23 cellular contexts compared by ENCODE assay signal in genomic region chr14:24260780-24261157, GRCh38. TPM values are rescaled to one million over a fixed set of nuclear protein-coding genes. Genes with fewer than 3 reads are reported as not detected.
DNase-seq lines count a peak whose midpoint lies in the region; ATAC-seq, FAIRE-seq and TF ChIP-seq lines count a peak whose summit lies in the region.
"Had no signal": no experiment of that assay in that cellular context is flagged by ENCODE, and none has a peak within 500 bp of the region (broad histone marks: within the 10 kb centered on the region; RNA-seq: fewer than 3 reads in every experiment).

No MANE protein-coding gene starts in this region.

- dilution Hi-C loops in IMR-90 (cut with HindIII; ENCODE audit: low sequenced_read_pairs, unreplicated experiment): no loop called here

- RAD21 ChIA-PET in GM12878 (lab: Charles Lee; ENCODE audit: unreplicated experiment): no interaction called here

- POLR2A ChIA-PET in IMR-90 (lab: Charles Lee; ENCODE audit: unreplicated experiment): no interaction called here
- POLR2A ChIA-PET in GM12878 (lab: Charles Lee): no interaction called here

- no peaks in the 10 kb centered on the region for H3K79me2 ChIP-seq in GM12878 (ENCODE audit: control insufficient read depth, insufficient read depth, low read length)

- H3K27me3 ChIP-seq in IMR-90 (ENCODE audit: control insufficient read depth, insufficient read depth, low read length) (no peaks in the 10 kb centered on the region), GM12878 (replicated peaks in 1 of 2; ENCODE audit: control insufficient read depth in 2 of 2, insufficient read depth in 2 of 2, low read length in 1 of 2) (no peaks in the 10 kb centered on the region), neuronal stem cell (ENCODE audit: control insufficient read depth in 3 of 3, insufficient read depth in 3 of 3, low read depth in 1 of 3, low read length in 3 of 3) (no peaks in the 10 kb centered on the region)

- H3K56ac ChIP-seq in IMR-90 (ENCODE audit: extremely low read depth, insufficient read depth, low read length): no peak overlapping the region

- WGBS in IMR-90 (ENCODE audit: extremely low coverage in 2 of 2, insufficient read length in 1 of 2), 2 experiments: 83% methylated on average over 1 of the region's 4 CpGs; no CpG with 5 or more reads in 1 of the 2 experiments
- 78% methylated on average over 4 of the region's 4 CpGs for WGBS in GM12878 (ENCODE audit: insufficient coverage, insufficient replicate concordance, low lambda C conversion rate, missing lambda C conversion rate)
- WGBS in neuronal stem cell (ENCODE audit: extremely low coverage in 2 of 2, insufficient read length in 2 of 2, insufficient replicate concordance in 1 of 2), 2 donors: no CpG with 5 or more reads among the region's 4 CpGs

- H2BK20ac ChIP-seq in IMR-90 (ENCODE audit: low read depth, low read length): no peak overlapping the region

- DNase-seq in IMR-90: no peak
- DNase-seq in GM12878 (ENCODE audit: low read depth, low spot score): no peak
- DNase-seq in epithelial cell of prostate (ENCODE audit: low read depth, low spot score): no peak
- DNase-seq in neuronal stem cell (ENCODE audit: low spot score): no peak
- DNase-seq in NCI-H128 (lab: John Stamatoyannopoulos, UW; ENCODE audit: unreplicated experiment): no peak
- DNase-seq in COR-L47 (lab: John Stamatoyannopoulos, UW): no peak
- DNase-seq in iPS-NIHi11 (ENCODE audit: low spot score): no peak
- DNase-seq: CD4-positive, CD25-positive, alpha-beta regulatory T cell; DMS79; MM.1S; NCI-H1048; NCI-H146; NCI-H2029; NCI-H226; NCI-H510A treated with DMSO at 0.1 percent for 48 hours; NCI-H748 treated with DMSO at 0.1 percent for 48 hours; PC-9; RPMI8226; SIG-M5 had no signal

- H3K4me1 ChIP-seq in IMR-90 (ENCODE audit: control insufficient read depth, insufficient read depth, low read length): peaks cover 8% of the 10 kb centered on the region
- H3K4me1 ChIP-seq in GM12878 (ENCODE audit: control insufficient read depth, insufficient read depth, low read length): no peaks in the 10 kb centered on the region
- no peaks in the 10 kb centered on the region for H3K4me1 ChIP-seq in neuronal stem cell (ENCODE audit: control insufficient read depth in 2 of 2, insufficient read depth in 1 of 2, low read depth in 1 of 2, low read length in 2 of 2)

- H3K4me2 ChIP-seq in IMR-90 (ENCODE audit: low read depth, low read length) (no peak overlapping the region), GM12878 (ENCODE audit: control insufficient read depth, insufficient read depth) (no peak overlapping the region), neuronal stem cell (ENCODE audit: insufficient read depth, low read length, poor library complexity, severe bottlenecking) (no peak overlapping the region)
- H3K4me2 ChIP-seq: A549, PC-9 had no signal

- H3K4me3 Mint-ChIP-seq in activated T-helper 17 cell treated with anti-CD3 and anti-CD28 coated beads, Interleukin-2, amount 50 U/mL, for 72 hours: no peak overlapping the region
- H3K4me3 Mint-ChIP-seq: CD4-positive, CD25-positive, alpha-beta regulatory T cell had no signal

- H2AK5ac ChIP-seq in IMR-90 (ENCODE audit: low read depth, low read length) (no peak overlapping the region), neuronal stem cell (ENCODE audit: low read depth, low read length) (no peak overlapping the region)

- H3K36me3 Mint-ChIP-seq in activated T-helper 17 cell treated with anti-CD3 and anti-CD28 coated beads, Interleukin-2, amount 50 U/mL, for 72 hours (ENCODE audit: low read depth): peaks cover 9% of the 10 kb centered on the region

- no peaks in the 10 kb centered on the region for H3K9me3 ChIP-seq in IMR-90 (ENCODE audit: control insufficient read depth, insufficient read depth, low read length)
- no peaks in the 10 kb centered on the region for H3K9me3 ChIP-seq in GM12878 (replicated peaks; ENCODE audit: control insufficient read depth, insufficient read depth, low read length)
- no peaks in the 10 kb centered on the region for H3K9me3 ChIP-seq in neuronal stem cell (replicated peaks in 1 of 2; ENCODE audit: control insufficient read depth in 2 of 2, insufficient read depth in 1 of 2, low read depth in 1 of 2, low read length in 2 of 2)
- H3K9me3 ChIP-seq: A549 had no signal

- H3K14ac ChIP-seq in IMR-90 (replicated peaks; ENCODE audit: low read depth, low read length): no peak overlapping the region
- H3K14ac ChIP-seq in neuronal stem cell (ENCODE audit: low read length): no peak overlapping the region

- H3K18ac ChIP-seq in IMR-90 (ENCODE audit: low read depth, low read length) (no peak overlapping the region), neuronal stem cell (ENCODE audit: low read length) (no peak overlapping the region)

- H2AFZ ChIP-seq in IMR-90 (replicated peaks; ENCODE audit: low read length, poor library complexity) (no peak overlapping the region), GM12878 (ENCODE audit: control insufficient read depth, low read depth, low read length) (no peak overlapping the region), neuronal stem cell (ENCODE audit: low read length) (no peak overlapping the region)
- H2AFZ ChIP-seq: PC-9 had no signal

- no peak overlapping the region for H3K4me3 ChIP-seq in IMR-90 (ENCODE audit: insufficient read depth, low read depth, low read length)
- H3K4me3 ChIP-seq in GM12878: no peak overlapping the region
- H3K4me3 ChIP-seq in neuronal stem cell (ENCODE audit: low read length in 2 of 2): peak overlapping the region in 1 of 2 donors; percentile 16
- H3K4me3 ChIP-seq: A549, K562, PC-9 had no signal

- H3K36me3 ChIP-seq in IMR-90 (ENCODE audit: control insufficient read depth, insufficient read depth, low read length): peaks cover 4% of the 10 kb centered on the region; the same call in 1 of the 2 replicates
- no peaks in the 10 kb centered on the region; a peak in 2 of 4 replicates for H3K36me3 ChIP-seq in GM12878 (ENCODE audit: control insufficient read depth in 2 of 2, insufficient read depth in 2 of 2, low read length in 1 of 2)
- H3K36me3 ChIP-seq in neuronal stem cell (replicated peaks in 1 of 2; ENCODE audit: control insufficient read depth in 2 of 2, insufficient read depth in 2 of 2, low read length in 2 of 2): no peaks in the 10 kb centered on the region

- H4K5ac ChIP-seq in IMR-90 (ENCODE audit: low read depth, low read length): no peak overlapping the region

- H4K91ac ChIP-seq in IMR-90 (ENCODE audit: insufficient read depth, low read depth, low read length) (no peak overlapping the region), neuronal stem cell (ENCODE audit: low read depth, low read length, poor library complexity) (no peak overlapping the region)

- in situ Hi-C loops in IMR-90 (cut with MboI; ENCODE audit: low sequenced_read_pairs): no loop called here
- in situ Hi-C loops in GM12878 (cut with MboI): no loop called here

- H3K23ac ChIP-seq in IMR-90 (ENCODE audit: low read depth, low read length) (no peak overlapping the region; the same call in 1 of the 2 replicates), neuronal stem cell (ENCODE audit: low read depth, low read length, poor library complexity) (no peak overlapping the region)

- CTCF ChIA-PET in IMR-90 (lab: Yijun Ruan, JAX) (no interaction called here), GM12878 (lab: Yijun Ruan, JAX) (interaction anchor here (0.9 to 1.3 kb wide), 2 partner anchors 18 to 47 kb away, joined by 3 to 4 read pairs; partner anchors contain the start of gene CIDEB)

- no peak overlapping the region for H3K9ac ChIP-seq in IMR-90 (ENCODE audit: low read depth, low read length)
- H3K9ac ChIP-seq in GM12878 (ENCODE audit: control insufficient read depth, insufficient read depth, low read length): no peak overlapping the region
- peak overlapping the region; percentile 9 for H3K9ac ChIP-seq in neuronal stem cell (ENCODE audit: low read depth, low read length, poor library complexity)

- H3K4me1 Mint-ChIP-seq in activated T-helper 17 cell treated with anti-CD3 and anti-CD28 coated beads, Interleukin-2, amount 50 U/mL, for 72 hours: no peaks in the 10 kb centered on the region

- H3K79me1 ChIP-seq in IMR-90 (ENCODE audit: low read depth in 1 of 2, low read length in 2 of 2): peaks cover 0 to 2% of the 10 kb centered on the region in 2 experiments; a peak in 1 of 4 replicates
- H3K79me1 ChIP-seq in neuronal stem cell (ENCODE audit: low read depth, low read length): no peaks in the 10 kb centered on the region

- no peak for TF ChIP-seq EP300 in GM12878 (IDR thresholded peaks at IDR 0.05; ENCODE audit: borderline replicate concordance in 1 of 2, control insufficient read depth in 1 of 2, low read depth in 2 of 2, low read length in 2 of 2)

- intact Hi-C loops in IMR-90 (cut with micrococcal nuclease) (no loop called here), GM12878 (cut with micrococcal nuclease; ENCODE audit: unreplicated experiment) (no loop called here)

- TF ChIP-seq CTCF in IMR-90 (conservative IDR thresholded peaks at IDR 0.05; ENCODE audit: low read depth, low read length): no peak
- TF ChIP-seq CTCF in GM12878 (IDR thresholded peaks at IDR 0.05 in 2 of 3, conservative IDR thresholded peaks at IDR 0.05 in 1 of 3; ENCODE audit: control insufficient read depth in 2 of 3, extremely low read depth in 1 of 3, insufficient read depth in 1 of 3, low read depth in 3 of 3, low read length in 3 of 3): no peak

- no peaks in the 10 kb centered on the region for H4K20me1 ChIP-seq in IMR-90 (ENCODE audit: insufficient read depth, low read length)
- no peaks in the 10 kb centered on the region for H4K20me1 ChIP-seq in GM12878 (ENCODE audit: control insufficient read depth, insufficient read depth)

- H3K27me3 Mint-ChIP-seq in activated T-helper 17 cell treated with anti-CD3 and anti-CD28 coated beads, Interleukin-2, amount 50 U/mL, for 72 hours: no peaks in the 10 kb centered on the region
- H3K27me3 Mint-ChIP-seq: CD4-positive, CD25-positive, alpha-beta regulatory T cell had no signal

- FAIRE-seq in GM12878 (lab: Jason Lieb, UNC): no peak
- FAIRE-seq: A549, H54, K562 had no signal

- peaks cover 16% of the 10 kb centered on the region; the same call in 1 of the 2 replicates for H3K9me1 ChIP-seq in IMR-90 (ENCODE audit: insufficient read depth, low read length)

- H2BK120ac ChIP-seq in IMR-90 (ENCODE audit: low read depth, low read length) (no peak overlapping the region), neuronal stem cell (ENCODE audit: low read depth, low read length) (no peak overlapping the region)

- no peak overlapping the region for H3K27ac Mint-ChIP-seq in activated T-helper 17 cell treated with anti-CD3 and anti-CD28 coated beads, Interleukin-2, amount 50 U/mL, for 72 hours

- no peak overlapping the region for H2BK5ac ChIP-seq in IMR-90 (ENCODE audit: low read depth, low read length, poor library complexity, severe bottlenecking)
- no peak overlapping the region for H2BK5ac ChIP-seq in neuronal stem cell (ENCODE audit: low read length)

- peak overlapping the region; percentile 42 for H2AK9ac ChIP-seq in IMR-90 (replicated peaks; ENCODE audit: low read depth, low read length, poor library complexity)

- H3K9me3 Mint-ChIP-seq in activated T-helper 17 cell treated with anti-CD3 and anti-CD28 coated beads, Interleukin-2, amount 50 U/mL, for 72 hours: no peaks in the 10 kb centered on the region
- H3K9me3 Mint-ChIP-seq: CD4-positive, CD25-positive, alpha-beta regulatory T cell had no signal

- ATAC-seq in IMR-90 (ENCODE audit: low read depth): no peak
- peak; percentile 13; the same call in 1 of the 3 replicates for ATAC-seq in GM12878
- no peak for ATAC-seq in activated T-helper 17 cell treated with anti-CD3 and anti-CD28 coated beads, Interleukin-2, amount 50 U/mL, for 72 hours (replicated peaks)
- ATAC-seq: A549, K562 had no signal

- no peak for TF ChIP-seq RAD21 in IMR-90 (IDR thresholded peaks at IDR 0.05; ENCODE audit: low read length)
- TF ChIP-seq RAD21 in GM12878 (IDR thresholded peaks at IDR 0.05; ENCODE audit: insufficient read depth, low read depth, low read length): no peak

- no TSS peak for BruUV-seq in IMR-90 (replicated peaks; lab: Mats Ljungman, UMichigan)
- BruUV-seq in GM12878 (replicated peaks; lab: Mats Ljungman, UMichigan): no TSS peak

- no peak overlapping the region for H2BK12ac ChIP-seq in neuronal stem cell (ENCODE audit: low read length)

- TF ChIP-seq POLR2A in IMR-90 (IDR thresholded peaks at IDR 0.05; ENCODE audit: low read depth, low read length) (no peak), GM12878 (IDR thresholded peaks at IDR 0.05; ENCODE audit: low read depth, low read length) (no peak)

- no peak overlapping the region for H2BK15ac ChIP-seq in IMR-90 (ENCODE audit: low read depth, low read length)
- H2BK15ac ChIP-seq in neuronal stem cell (ENCODE audit: low read length): no peak overlapping the region

- H3K4ac ChIP-seq in IMR-90 (ENCODE audit: low read depth, low read length) (no peak overlapping the region), neuronal stem cell (ENCODE audit: low read length) (no peak overlapping the region)

- no peak overlapping the region for H3K27ac ChIP-seq in IMR-90 (ENCODE audit: insufficient read depth, low read length)
- H3K27ac ChIP-seq in GM12878 (ENCODE audit: control insufficient read depth, insufficient read depth): no peak overlapping the region
- H3K27ac ChIP-seq in epithelial cell of prostate: peak overlapping the region; percentile 92
- H3K27ac ChIP-seq in neuronal stem cell (replicated peaks; ENCODE audit: low read length): no peak overlapping the region
- H3K27ac ChIP-seq: A549, PC-9 had no signal

- SMC1A ChIA-PET in GM12878 (lab: Charles Lee; ENCODE audit: uncharacterized antibody, unreplicated experiment): interaction anchor here (0.9 kb wide), 1 partner anchor 13 kb away, joined by 3 read pairs; no protein-coding TSS in a partner anchor

- H4K8ac ChIP-seq in IMR-90 (ENCODE audit: low read depth in 2 of 2, low read length in 2 of 2) (no peak overlapping the region), neuronal stem cell (ENCODE audit: low read depth, low read length) (no peak overlapping the region)

RNA-seq across cellular contexts. Expression of gene TGM1, which starts 2.2 kb away (rescaled TPM):
- total RNA-seq in IMR-90 (2012; rRNA removed) (0.56 and 0.72 TPM in 2 replicates), GM12878 (2014; rRNA removed) (3.5 and 4.8 TPM in 2 replicates), GM12878 (2014; rRNA removed; fragmentation: Illumina TruSeq; extraction: Trizol) (1.6 and 1.7 TPM in 2 replicates), GM12878 (2021) (4.6 and 5.9 TPM in 2 replicates)
- polyA plus RNA-seq in IMR-90 (2012; rRNA removed) (2.7 and 3.3 TPM in 2 replicates), GM12878 (2011; rRNA removed) (1.3 and 1.9 TPM in 2 replicates), GM12878 (2014; fragmentation: Illumina TruSeq; extraction: Trizol) (0.79 and 3.9 TPM in 2 replicates), GM12878 (2014; fragmentation: Nextera tagmentation; extraction: Ambion mirVana) (under 1 TPM; 0.05 to 0.18 TPM), GM12878 (2014; rRNA removed) (4.4 and 6.0 TPM in 2 replicates), GM12878 (2016; fragmentation: Nextera tagmentation; extraction: Ambion mirVana) (1 to 10 TPM in 1 of 2 experiments, under 1 TPM in 1; 0.63 to 1.3 TPM)
- polyA plus RNA-seq in IMR-90 (2012; cell fraction: cytosol; rRNA removed): 0.45 and 1.3 TPM in 2 replicates
- 7.9 and 21.3 TPM in 2 replicates for polyA plus RNA-seq in IMR-90 (2012; cell fraction: nucleus; rRNA removed; ENCODE audit: low replicate concordance)
- total RNA-seq in GM12878 (2013; cell fraction: nucleolus; rRNA removed): 9.3 and 14.5 TPM in 2 replicates
- 0.51 TPM for polyA plus RNA-seq in GM12878 (2011; ENCODE audit: low read depth)
- polyA plus RNA-seq in GM12878 (2011; cell fraction: cytosol; rRNA removed): 2.4 and 2.9 TPM in 2 replicates
- polyA plus RNA-seq in GM12878 (2011; cell fraction: nucleus; rRNA removed): 32.9 and 37.2 TPM in 2 replicates
- 1.3 and 2.1 TPM in 2 replicates for polyA plus RNA-seq in GM12878 (2012)
- 1.0 and 6.7 TPM in 2 replicates for polyA minus RNA-seq in GM12878 (2011; rRNA and poly(A)+ RNA removed)
- 4.1 TPM in 1 of 2 replicates, not detected in the other for polyA minus RNA-seq in GM12878 (2011; cell fraction: cytosol; rRNA and poly(A)+ RNA removed)
- polyA minus RNA-seq in GM12878 (2011; cell fraction: nucleus; rRNA and poly(A)+ RNA removed): 6.8 and 14.7 TPM in 2 replicates
- polyA plus RNA-seq in neuronal stem cell (2013, experiment 1 of 2): 2.2 TPM
- 2.3 TPM for polyA plus RNA-seq in neuronal stem cell (2013, experiment 2 of 2)
- 10 to 100 TPM; 16.1 to 18.2 TPM for total RNA-seq in activated T-helper 17 cell treated with anti-CD3 and anti-CD28 coated beads, Interleukin-2, amount 50 U/mL, for 72 hours
- polyA plus RNA-seq: CD4-positive, CD25-positive, alpha-beta regulatory T cell had no signal

RNA-seq across cellular contexts. Expression of gene RABGGTA, which starts 10.6 kb away (rescaled TPM):
- total RNA-seq in IMR-90 (2012; rRNA removed): 25.6 and 27.2 TPM in 2 replicates
- 55.6 and 64.0 TPM in 2 replicates for polyA plus RNA-seq in IMR-90 (2012; rRNA removed)
- 37.7 and 48.7 TPM in 2 replicates for polyA plus RNA-seq in IMR-90 (2012; cell fraction: cytosol; rRNA removed)
- polyA plus RNA-seq in IMR-90 (2012; cell fraction: nucleus; rRNA removed; ENCODE audit: low replicate concordance): 158 and 347 TPM in 2 replicates
- total RNA-seq in GM12878 (2013; cell fraction: nucleolus; rRNA removed): 79.2 and 89.2 TPM in 2 replicates
- total RNA-seq in GM12878 (2014; rRNA removed): 54.1 and 55.7 TPM in 2 replicates
- 19.1 and 20.2 TPM in 2 replicates for total RNA-seq in GM12878 (2014; rRNA removed; fragmentation: Illumina TruSeq; extraction: Trizol)
- 54.4 and 59.1 TPM in 2 replicates for total RNA-seq in GM12878 (2021)
- polyA plus RNA-seq in GM12878 (2011; ENCODE audit: low read depth): 47.3 TPM
- 15.8 and 37.5 TPM in 2 replicates for polyA plus RNA-seq in GM12878 (2011; rRNA removed)
- 61.6 and 68.3 TPM in 2 replicates for polyA plus RNA-seq in GM12878 (2011; cell fraction: cytosol; rRNA removed)
- 400 and 440 TPM in 2 replicates for polyA plus RNA-seq in GM12878 (2011; cell fraction: nucleus; rRNA removed)
- polyA plus RNA-seq in GM12878 (2012): 43.8 and 44.9 TPM in 2 replicates
- polyA plus RNA-seq in GM12878 (2014; fragmentation: Illumina TruSeq; extraction: Trizol): 18.4 and 35.6 TPM in 2 replicates
- polyA plus RNA-seq in GM12878 (2014; fragmentation: Nextera tagmentation; extraction: Ambion mirVana): 10 to 100 TPM; 38.2 to 38.6 TPM
- polyA plus RNA-seq in GM12878 (2014; rRNA removed): 55.1 and 59.8 TPM in 2 replicates
- polyA plus RNA-seq in GM12878 (2016; fragmentation: Nextera tagmentation; extraction: Ambion mirVana): 10 to 100 TPM; 69.5 to 75.6 TPM
- 62.7 and 113 TPM in 2 replicates for polyA minus RNA-seq in GM12878 (2011; rRNA and poly(A)+ RNA removed)
- polyA minus RNA-seq in GM12878 (2011; cell fraction: cytosol; rRNA and poly(A)+ RNA removed): 22.2 and 29.2 TPM in 2 replicates
- 119 and 166 TPM in 2 replicates for polyA minus RNA-seq in GM12878 (2011; cell fraction: nucleus; rRNA and poly(A)+ RNA removed)
- 21.6 TPM for polyA plus RNA-seq in neuronal stem cell (2013, experiment 1 of 2)
- 20.2 TPM for polyA plus RNA-seq in neuronal stem cell (2013, experiment 2 of 2)
- total RNA-seq in activated T-helper 17 cell treated with anti-CD3 and anti-CD28 coated beads, Interleukin-2, amount 50 U/mL, for 72 hours: 10 to 100 TPM; 61.0 to 68.3 TPM

RNA-seq across cellular contexts. Expression of gene TINF2, which starts 18.3 kb away (rescaled TPM):
- total RNA-seq in IMR-90 (2012; rRNA removed) (21.1 and 26.9 TPM in 2 replicates), GM12878 (2014; rRNA removed) (50.9 and 52.5 TPM in 2 replicates), GM12878 (2014; rRNA removed; fragmentation: Illumina TruSeq; extraction: Trizol) (56.5 and 57.9 TPM in 2 replicates), GM12878 (2021) (66.6 and 69.5 TPM in 2 replicates)
- polyA plus RNA-seq in IMR-90 (2012; rRNA removed) (30.0 and 33.0 TPM in 2 replicates), GM12878 (2011; rRNA removed) (47.5 and 55.8 TPM in 2 replicates), GM12878 (2014; fragmentation: Illumina TruSeq; extraction: Trizol) (71.1 and 71.8 TPM in 2 replicates), GM12878 (2014; fragmentation: Nextera tagmentation; extraction: Ambion mirVana) (10 to 100 TPM; 27.8 to 58.8 TPM), GM12878 (2014; rRNA removed) (46.8 and 48.9 TPM in 2 replicates), GM12878 (2016; fragmentation: Nextera tagmentation; extraction: Ambion mirVana) (10 to 100 TPM; 77.2 to 77.8 TPM)
- polyA plus RNA-seq in IMR-90 (2012; cell fraction: cytosol; rRNA removed): 18.0 and 22.6 TPM in 2 replicates
- 25.3 and 36.7 TPM in 2 replicates for polyA plus RNA-seq in IMR-90 (2012; cell fraction: nucleus; rRNA removed; ENCODE audit: low replicate concordance)
- 41.1 and 41.5 TPM in 2 replicates for total RNA-seq in GM12878 (2013; cell fraction: nucleolus; rRNA removed)
- polyA plus RNA-seq in GM12878 (2011; ENCODE audit: low read depth): 29.7 TPM
- polyA plus RNA-seq in GM12878 (2011; cell fraction: cytosol; rRNA removed): 39.2 and 41.2 TPM in 2 replicates
- 62.9 and 84.5 TPM in 2 replicates for polyA plus RNA-seq in GM12878 (2011; cell fraction: nucleus; rRNA removed)
- 35.4 and 42.9 TPM in 2 replicates for polyA plus RNA-seq in GM12878 (2012)
- 29.3 and 32.5 TPM in 2 replicates for polyA minus RNA-seq in GM12878 (2011; rRNA and poly(A)+ RNA removed)
- 11.6 and 12.6 TPM in 2 replicates for polyA minus RNA-seq in GM12878 (2011; cell fraction: cytosol; rRNA and poly(A)+ RNA removed)
- 29.9 and 52.8 TPM in 2 replicates for polyA minus RNA-seq in GM12878 (2011; cell fraction: nucleus; rRNA and poly(A)+ RNA removed)
- 62.9 TPM for polyA plus RNA-seq in neuronal stem cell (2013, experiment 1 of 2)
- polyA plus RNA-seq in neuronal stem cell (2013, experiment 2 of 2): 61.9 TPM
- 10 to 100 TPM; 61.4 to 76.4 TPM for total RNA-seq in activated T-helper 17 cell treated with anti-CD3 and anti-CD28 coated beads, Interleukin-2, amount 50 U/mL, for 72 hours

RNA-seq across cellular contexts. Expression of gene GMPR2, which starts 28.0 kb away (rescaled TPM):
- total RNA-seq in IMR-90 (2012; rRNA removed): 56.1 and 92.5 TPM in 2 replicates
- polyA plus RNA-seq in IMR-90 (2012; rRNA removed): 63.7 and 65.7 TPM in 2 replicates
- polyA plus RNA-seq in IMR-90 (2012; cell fraction: cytosol; rRNA removed): 38.5 and 42.9 TPM in 2 replicates
- 50.8 and 70.1 TPM in 2 replicates for polyA plus RNA-seq in IMR-90 (2012; cell fraction: nucleus; rRNA removed; ENCODE audit: low replicate concordance)
- 36.5 and 40.3 TPM in 2 replicates for total RNA-seq in GM12878 (2013; cell fraction: nucleolus; rRNA removed)
- 61.9 and 62.4 TPM in 2 replicates for total RNA-seq in GM12878 (2014; rRNA removed)
- total RNA-seq in GM12878 (2014; rRNA removed; fragmentation: Illumina TruSeq; extraction: Trizol): 58.6 and 61.0 TPM in 2 replicates
- 54.7 and 59.8 TPM in 2 replicates for total RNA-seq in GM12878 (2021)
- polyA plus RNA-seq in GM12878 (2011; ENCODE audit: low read depth): 62.4 TPM
- 57.3 and 80.3 TPM in 2 replicates for polyA plus RNA-seq in GM12878 (2011; rRNA removed)
- 62.4 and 62.5 TPM in 2 replicates for polyA plus RNA-seq in GM12878 (2011; cell fraction: cytosol; rRNA removed)
- polyA plus RNA-seq in GM12878 (2011; cell fraction: nucleus; rRNA removed): 112 and 164 TPM in 2 replicates
- 66.1 and 80.1 TPM in 2 replicates for polyA plus RNA-seq in GM12878 (2012)
- polyA plus RNA-seq in GM12878 (2014; fragmentation: Illumina TruSeq; extraction: Trizol): 65.9 and 97.8 TPM in 2 replicates
- polyA plus RNA-seq in GM12878 (2014; fragmentation: Nextera tagmentation; extraction: Ambion mirVana): 10 to 100 TPM; 67.0 to 67.9 TPM
- 40.1 and 55.1 TPM in 2 replicates for polyA plus RNA-seq in GM12878 (2014; rRNA removed)
- 10 to 100 TPM; 56.0 to 59.6 TPM for polyA plus RNA-seq in GM12878 (2016; fragmentation: Nextera tagmentation; extraction: Ambion mirVana)
- 45.3 and 52.4 TPM in 2 replicates for polyA minus RNA-seq in GM12878 (2011; rRNA and poly(A)+ RNA removed)
- polyA minus RNA-seq in GM12878 (2011; cell fraction: cytosol; rRNA and poly(A)+ RNA removed): 9.2 and 14.6 TPM in 2 replicates
- polyA minus RNA-seq in GM12878 (2011; cell fraction: nucleus; rRNA and poly(A)+ RNA removed): 46.7 and 54.3 TPM in 2 replicates
- polyA plus RNA-seq in neuronal stem cell (2013, experiment 1 of 2): 59.3 TPM
- 60.1 TPM for polyA plus RNA-seq in neuronal stem cell (2013, experiment 2 of 2)
- total RNA-seq in activated T-helper 17 cell treated with anti-CD3 and anti-CD28 coated beads, Interleukin-2, amount 50 U/mL, for 72 hours: 10 to 100 TPM; 73.2 to 85.0 TPM

RNA-seq across cellular contexts. Expression of gene NEDD8, which starts 28.6 kb away (rescaled TPM):
- 167 and 224 TPM in 2 replicates for total RNA-seq in IMR-90 (2012; rRNA removed)
- 375 and 393 TPM in 2 replicates for polyA plus RNA-seq in IMR-90 (2012; rRNA removed)
- 171 and 190 TPM in 2 replicates for polyA plus RNA-seq in IMR-90 (2012; cell fraction: cytosol; rRNA removed)
- polyA plus RNA-seq in IMR-90 (2012; cell fraction: nucleus; rRNA removed; ENCODE audit: low replicate concordance): 17.8 and 126 TPM in 2 replicates
- total RNA-seq in GM12878 (2013; cell fraction: nucleolus; rRNA removed): 43.8 and 44.2 TPM in 2 replicates
- 172 and 220 TPM in 2 replicates for total RNA-seq in GM12878 (2014; rRNA removed)
- 279 and 289 TPM in 2 replicates for total RNA-seq in GM12878 (2014; rRNA removed; fragmentation: Illumina TruSeq; extraction: Trizol)
- 163 and 164 TPM in 2 replicates for total RNA-seq in GM12878 (2021)
- polyA plus RNA-seq in GM12878 (2011; ENCODE audit: low read depth): 316 TPM
- polyA plus RNA-seq in GM12878 (2011; rRNA removed): 237 and 279 TPM in 2 replicates
- polyA plus RNA-seq in GM12878 (2011; cell fraction: cytosol; rRNA removed): 195 and 203 TPM in 2 replicates
- polyA plus RNA-seq in GM12878 (2011; cell fraction: nucleus; rRNA removed): 94.1 and 130 TPM in 2 replicates
- polyA plus RNA-seq in GM12878 (2012): 204 and 228 TPM in 2 replicates
- polyA plus RNA-seq in GM12878 (2014; fragmentation: Illumina TruSeq; extraction: Trizol): 298 and 308 TPM in 2 replicates
- 100 to 1,000 TPM; 838 to 991 TPM for polyA plus RNA-seq in GM12878 (2014; fragmentation: Nextera tagmentation; extraction: Ambion mirVana)
- 265 and 301 TPM in 2 replicates for polyA plus RNA-seq in GM12878 (2014; rRNA removed)
- polyA plus RNA-seq in GM12878 (2016; fragmentation: Nextera tagmentation; extraction: Ambion mirVana): 100 to 1,000 TPM; 307 to 335 TPM
- polyA minus RNA-seq in GM12878 (2011; rRNA and poly(A)+ RNA removed): 66.7 and 78.1 TPM in 2 replicates
- 19.9 and 33.5 TPM in 2 replicates for polyA minus RNA-seq in GM12878 (2011; cell fraction: cytosol; rRNA and poly(A)+ RNA removed)
- 20.9 and 30.9 TPM in 2 replicates for polyA minus RNA-seq in GM12878 (2011; cell fraction: nucleus; rRNA and poly(A)+ RNA removed)
- polyA plus RNA-seq in neuronal stem cell (2013, experiment 1 of 2): 312 TPM
- 307 TPM for polyA plus RNA-seq in neuronal stem cell (2013, experiment 2 of 2)
- 100 to 1,000 TPM; 128 to 243 TPM for total RNA-seq in activated T-helper 17 cell treated with anti-CD3 and anti-CD28 coated beads, Interleukin-2, amount 50 U/mL, for 72 hours
